In genomic region chr15:74188216-74188615, GRCh38 we compare ENCODE assay signal across 29 cellular contexts. TPM values are rescaled to one million over a fixed set of nuclear protein-coding genes. Genes with fewer than 3 reads are reported as not detected.
"Had no signal": no experiment of that assay in that cellular context is flagged by ENCODE, and none has a peak within 500 bp of the region (broad histone marks: within the 10 kb centered on the region; RNA-seq: fewer than 3 reads in every experiment).

No MANE protein-coding gene starts in this region.

- H3K4me1 ChIP-seq: colonic mucosa, gastrocnemius medialis, left lung, lower lobe of right lung had no signal

- H3K4me3 Mint-ChIP-seq: dendritic cell treated with granulocyte-macrophage colony-stimulating factor and Interleukin-4, amounts not matched to agents 40 ng/mL and 50 ng/mL, for 4 days; effector memory CD8-positive, alpha-beta T cell; endodermal cell had no signal

- DNase-seq: colonic mucosa; cortex of kidney; effector CD8-positive, alpha-beta T cell; effector memory CD8-positive, alpha-beta T cell; endodermal cell; erythroblast; esophagus squamous epithelium; foreskin fibroblast; foreskin melanocyte; gastrocnemius medialis; glutamatergic neuron; head of caudate nucleus; heart right ventricle; hippocampal formation; left cardiac atrium; left ventricle myocardium superior; lower lobe of right lung; mesendoderm; midbrain had no signal

- H3K9me3 ChIP-seq: colonic mucosa, esophagus squamous epithelium, gastrocnemius medialis, heart right ventricle, left lung, lower lobe of right lung had no signal

- H3K27ac Mint-ChIP-seq: dendritic cell treated with granulocyte-macrophage colony-stimulating factor and Interleukin-4, amounts not matched to agents 40 ng/mL and 50 ng/mL, for 4 days; effector memory CD8-positive, alpha-beta T cell; endodermal cell had no signal

- H3K9me3 Mint-ChIP-seq: dendritic cell treated with granulocyte-macrophage colony-stimulating factor and Interleukin-4, amounts not matched to agents 40 ng/mL and 50 ng/mL, for 4 days; effector memory CD8-positive, alpha-beta T cell; endodermal cell had no signal

- H3K27me3 ChIP-seq: colonic mucosa, esophagus squamous epithelium, gastrocnemius medialis, heart right ventricle, left lung had no signal

- H3K27ac ChIP-seq: colonic mucosa, epithelial cell of prostate, esophagus squamous epithelium, gastrocnemius medialis, heart right ventricle, left lung, lower lobe of right lung had no signal

- H3K36me3 ChIP-seq: colonic mucosa, esophagus squamous epithelium, gastrocnemius medialis, heart right ventricle, left lung, lower lobe of right lung had no signal

- ATAC-seq: effector memory CD8-positive, alpha-beta T cell; esophagus mucosa; gastrocnemius medialis; left cardiac atrium; left lung; left ventricle myocardium superior; lower lobe of right lung had no signal

- H3K4me3 ChIP-seq: colonic mucosa, esophagus squamous epithelium, gastrocnemius medialis, heart right ventricle, left lung, lower lobe of right lung had no signal

- H3K4me1 Mint-ChIP-seq: endodermal cell had no signal

RNA-seq across cellular contexts. Expression of gene STRA6, which starts 14.4 kb away (rescaled TPM):
- total RNA-seq: colonic mucosa, gastrocnemius medialis, left cardiac atrium, left ventricle myocardium superior, lower lobe of right lung, mononuclear cell had no signal
- polyA plus RNA-seq: keratinocyte had no signal

RNA-seq across cellular contexts. Expression of gene ISLR, which starts 14.7 kb away (rescaled TPM):
- total RNA-seq: dermis microvascular lymphatic vessel endothelial cell, lung microvascular endothelial cell, mononuclear cell had no signal
- polyA plus RNA-seq: keratinocyte had no signal

RNA-seq across cellular contexts. Expression of gene CCDC33, which starts 47.9 kb away (rescaled TPM):
- total RNA-seq: dermis microvascular lymphatic vessel endothelial cell, esophagus squamous epithelium, gastrocnemius medialis, glomerular endothelial cell, heart right ventricle, left cardiac atrium, left ventricle myocardium superior, lower leg skin, lung microvascular endothelial cell, mononuclear cell had no signal
- polyA plus RNA-seq: heart right ventricle, keratinocyte had no signal

RNA-seq across cellular contexts. Expression of gene ISLR2, which starts 57.8 kb away (rescaled TPM):
- total RNA-seq: endodermal cell, mononuclear cell had no signal
- polyA plus RNA-seq: keratinocyte had no signal
